Comparison of ENCODE assay signal across 12 cellular contexts in the genomic region with DNA sequence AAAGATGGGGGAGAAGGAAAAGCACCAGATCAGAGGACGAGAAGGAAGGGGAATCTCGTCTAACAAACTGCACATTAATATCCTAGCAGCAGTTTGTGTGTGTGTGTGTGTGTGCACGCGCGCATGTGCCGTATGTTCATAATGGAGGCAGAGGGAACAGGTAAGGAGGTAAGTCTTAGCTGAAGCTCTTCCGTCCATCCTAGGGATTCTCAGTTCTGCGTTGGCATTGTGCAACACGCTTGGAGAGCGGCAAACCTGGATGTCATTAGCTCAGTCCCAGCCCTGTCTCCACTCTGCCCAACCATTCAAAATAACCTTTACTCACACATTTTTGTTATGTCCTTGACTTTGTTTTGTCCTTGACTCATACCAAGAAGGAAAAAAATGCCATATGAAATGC. TPM values are rescaled to one million over a fixed set of nuclear protein-coding genes. Genes with fewer than 3 reads are reported as not detected.
DNase-seq lines count a peak whose midpoint lies in the region; ATAC-seq and TF ChIP-seq lines count a peak whose summit lies in the region.
"Had no signal": no experiment of that assay in that cellular context is flagged by ENCODE, and none has a peak within 500 bp of the region (broad histone marks: within the 10 kb centered on the region; RNA-seq: fewer than 3 reads in every experiment).

No MANE protein-coding gene starts in this region.

- H3K4me1 Mint-ChIP-seq in activated CD4-positive, alpha-beta T cell treated with anti-CD3 and anti-CD28 coated beads, Interleukin-2, amount 10 ng/mL, durations not matched to agents 7 days and 5 days: peaks cover 8% of the 10 kb centered on the region

- POLR2A ChIA-PET in activated CD4-positive, alpha-beta T cell treated with anti-CD3 and anti-CD28 coated beads, Interleukin-2, amount 10 ng/mL, durations not matched to agents 7 days and 5 days (lab: Charles Lee): no interaction called here

- H3K9me3 Mint-ChIP-seq in activated CD4-positive, alpha-beta T cell treated with anti-CD3 and anti-CD28 coated beads, Interleukin-2, amount 10 ng/mL, durations not matched to agents 7 days and 5 days: no peaks in the 10 kb centered on the region
- H3K9me3 Mint-ChIP-seq: neural progenitor cell had no signal

- H3K36me3 Mint-ChIP-seq in activated CD4-positive, alpha-beta T cell treated with anti-CD3 and anti-CD28 coated beads, Interleukin-2, amount 10 ng/mL, durations not matched to agents 7 days and 5 days (ENCODE audit: low read depth): peaks cover 4% of the 10 kb centered on the region
- H3K36me3 Mint-ChIP-seq: neural progenitor cell had no signal

- TF ChIP-seq POLR2A in erythroblast (IDR thresholded peaks at IDR 0.05; ENCODE audit: low read length): peak; percentile 48

- DNase-seq in AG08395 (ENCODE audit: low spot score): peak; percentile 62
- no peak for DNase-seq in erythroblast (lab: John Stamatoyannopoulos, UW)
- DNase-seq in activated CD4-positive, alpha-beta T cell treated with anti-CD3 and anti-CD28 coated beads, Interleukin-2, amount 10 ng/mL, durations not matched to agents 7 days and 5 days: no peak
- DNase-seq: activated CD4-positive, alpha-beta T cell treated with anti-CD3 and anti-CD28 coated beads for 48 hours; activated gamma-delta T cell treated with Interleukin-2 at 50 U/mL for 16 hours; left cardiac atrium; NCI-H1694; NK-92 treated with Interleukin-12 subunit alpha and Interleukin-12 subunit beta, amount 100 ng/mL, for 24 hours; stimulated activated naive CD8-positive, alpha-beta T cell treated with anti-CD3 and anti-CD28 coated beads, Interleukin-15, Interleukin-2, amounts not matched to agents 100 U/mL and 50 U/mL, for 24 hours had no signal

- H3K27ac Mint-ChIP-seq in activated CD4-positive, alpha-beta T cell treated with anti-CD3 and anti-CD28 coated beads, Interleukin-2, amount 10 ng/mL, durations not matched to agents 7 days and 5 days: no peak overlapping the region
- H3K27ac Mint-ChIP-seq: neural progenitor cell had no signal

- ATAC-seq in HG03095 (IDR thresholded peaks at IDR 0.05; ENCODE audit: unreplicated experiment): no peak
- ATAC-seq: left cardiac atrium; stimulated activated naive CD8-positive, alpha-beta T cell treated with anti-CD3 and anti-CD28 coated beads, Interleukin-15, Interleukin-2, amounts not matched to agents 100 U/mL and 50 U/mL, for 24 hours had no signal

- peaks cover 4% of the 10 kb centered on the region for H3K27me3 Mint-ChIP-seq in activated CD4-positive, alpha-beta T cell treated with anti-CD3 and anti-CD28 coated beads, Interleukin-2, amount 10 ng/mL, durations not matched to agents 7 days and 5 days

- H3K4me3 Mint-ChIP-seq in activated CD4-positive, alpha-beta T cell treated with anti-CD3 and anti-CD28 coated beads, Interleukin-2, amount 10 ng/mL, durations not matched to agents 7 days and 5 days: no peak overlapping the region
- H3K4me3 Mint-ChIP-seq: neural progenitor cell had no signal

- CTCF ChIA-PET in activated CD4-positive, alpha-beta T cell treated with anti-CD3 and anti-CD28 coated beads, Interleukin-2, amount 10 ng/mL, durations not matched to agents 7 days and 5 days (lab: Charles Lee): interaction anchor here (0.7 to 2.9 kb wide), 4 partner anchors 8 to 495 kb away, joined by 3 to 18 read pairs (median 4); partner anchors contain the start of gene C1RL

RNA-seq across cellular contexts. Expression of gene C1R, which starts 1.6 kb away (rescaled TPM):
- total RNA-seq in activated CD4-positive, alpha-beta T cell treated with anti-CD3 and anti-CD28 coated beads, Interleukin-2, amount 10 ng/mL, durations not matched to agents 7 days and 5 days: 1 to 10 TPM; 2.2 to 3.5 TPM

RNA-seq across cellular contexts. Expression of gene C1RL, which starts 15.1 kb away (rescaled TPM):
- 10 to 100 TPM; 31.2 to 31.4 TPM for total RNA-seq in activated CD4-positive, alpha-beta T cell treated with anti-CD3 and anti-CD28 coated beads, Interleukin-2, amount 10 ng/mL, durations not matched to agents 7 days and 5 days

RNA-seq across cellular contexts. Expression of gene C1S, which starts 33.4 kb away (rescaled TPM):
- total RNA-seq in activated CD4-positive, alpha-beta T cell treated with anti-CD3 and anti-CD28 coated beads, Interleukin-2, amount 10 ng/mL, durations not matched to agents 7 days and 5 days: 1 to 10 TPM; 1.1 to 1.4 TPM

RNA-seq across cellular contexts. Expression of gene RBP5, which starts 34.8 kb away (rescaled TPM):
- total RNA-seq in activated CD4-positive, alpha-beta T cell treated with anti-CD3 and anti-CD28 coated beads, Interleukin-2, amount 10 ng/mL, durations not matched to agents 7 days and 5 days: under 1 TPM in 1 of 2 experiments, not detected in 1; 0.42 TPM
- total RNA-seq: frontal cortex had no signal

RNA-seq across cellular contexts. Expression of gene CLSTN3, which starts 36.3 kb away (rescaled TPM):
- total RNA-seq in activated CD4-positive, alpha-beta T cell treated with anti-CD3 and anti-CD28 coated beads, Interleukin-2, amount 10 ng/mL, durations not matched to agents 7 days and 5 days: 10 to 100 TPM; 74.0 to 74.1 TPM
